Comparison of ENCODE assay signal across 8 cellular contexts in genomic region chr17:21511368-21512195, GRCh38.
DNase-seq lines count a peak whose midpoint lies in the region; ATAC-seq and TF ChIP-seq lines count a peak whose summit lies in the region.

No MANE protein-coding gene starts in this region.

- H3K27ac ChIP-seq in RWPE2 (ENCODE audit: poor library complexity, severe bottlenecking): no peak overlapping the region

- peak; percentile 75 for TF ChIP-seq CTCF in GM06990 (IDR thresholded peaks at IDR 0.05; ENCODE audit: insufficient read depth, low read length, poor library complexity, severe bottlenecking)
- peak; percentile 77 for TF ChIP-seq CTCF in RWPE2 (IDR thresholded peaks at IDR 0.05; ENCODE audit: poor library complexity, severe bottlenecking)
- peak; percentile 80 for TF ChIP-seq CTCF in natural killer cell (IDR thresholded peaks at IDR 0.05)

- peak overlapping the region; percentile 82 for H3K4me3 Mint-ChIP-seq in natural killer cell
- H3K4me3 Mint-ChIP-seq in stimulated activated effector memory CD8-positive, alpha-beta T cell treated with anti-CD3 and anti-CD28 coated beads, Interleukin-12 subunit alpha, Interleukin-12 subunit beta, amount 100 ng/mL, for 72 hours: peak overlapping the region; percentile 68

- peaks cover 11 to 17% of the 10 kb centered on the region in 2 donors for H3K4me1 Mint-ChIP-seq in natural killer cell
- H3K4me1 Mint-ChIP-seq in stimulated activated effector memory CD8-positive, alpha-beta T cell treated with anti-CD3 and anti-CD28 coated beads, Interleukin-12 subunit alpha, Interleukin-12 subunit beta, amount 100 ng/mL, for 72 hours: peaks cover 17% of the 10 kb centered on the region

- H3K9me3 ChIP-seq in RWPE2 (ENCODE audit: severe bottlenecking): no peaks in the 10 kb centered on the region

- ATAC-seq in RWPE2 (ENCODE audit: low read depth): peak; percentile 93
- ATAC-seq in natural killer cell: peak; percentile 79 to 81 (median 80)
- ATAC-seq in stimulated activated effector memory CD8-positive, alpha-beta T cell treated with anti-CD3 and anti-CD28 coated beads, Interleukin-12 subunit alpha, Interleukin-12 subunit beta, amount 100 ng/mL, for 72 hours: peak; percentile 83
- ATAC-seq in GM19324 (IDR thresholded peaks at IDR 0.05; ENCODE audit: low FRiP score, unreplicated experiment): no peak

- H3K4me1 ChIP-seq in RWPE2 (ENCODE audit: insufficient read depth, poor library complexity, severe bottlenecking): no peaks in the 10 kb centered on the region

- intact Hi-C loops in natural killer cell (cut with micrococcal nuclease): loop anchor here (1.0 to 10.0 kb wide), 6 partner anchors 54 to 392 kb away; partner anchors contain the start of gene TMEM11

- H3K36me3 ChIP-seq in GM06990 (ENCODE audit: control insufficient read depth, insufficient read depth, low read length) (no peaks in the 10 kb centered on the region), RWPE2 (ENCODE audit: low read depth) (no peaks in the 10 kb centered on the region)

- peak; percentile 59 for DNase-seq in GM06990 (ENCODE audit: extremely low read depth, insufficient read length)
- peak in 73 of 76 experiments; percentile 17 to 80 (median 65) for DNase-seq in HUDEP-2 (lab: John Stamatoyannopoulos, UW; ENCODE audit: unreplicated experiment in 76 of 76)
- peak; percentile 82 for DNase-seq in RWPE2 (ENCODE audit: low spot score)
- peak; percentile 34 for DNase-seq in activated gamma-delta T cell (lab: John Stamatoyannopoulos, UW)
- DNase-seq in fibroblast of the conjunctiva (ENCODE audit: low read depth): peak; percentile 60
- DNase-seq in natural killer cell: peak; percentile 60
- peak; percentile 42 to 72 for DNase-seq in stimulated activated effector memory CD8-positive, alpha-beta T cell treated with anti-CD3 and anti-CD28 coated beads, Interleukin-12 subunit alpha, Interleukin-12 subunit beta, amount 100 ng/mL, for 72 hours (ENCODE audit: low spot score in 2 of 2)

- H3K27me3 Mint-ChIP-seq in natural killer cell (ENCODE audit: low read depth in 2 of 2): peaks cover 31 to 52% of the 10 kb centered on the region in 2 donors

- H3K9me3 Mint-ChIP-seq in natural killer cell: no peaks in the 10 kb centered on the region
- H3K9me3 Mint-ChIP-seq in stimulated activated effector memory CD8-positive, alpha-beta T cell treated with anti-CD3 and anti-CD28 coated beads, Interleukin-12 subunit alpha, Interleukin-12 subunit beta, amount 100 ng/mL, for 72 hours: no peaks in the 10 kb centered on the region

- peak overlapping the region in 1 of 2 donors; percentile 44 for H3K27ac Mint-ChIP-seq in natural killer cell
- H3K27ac Mint-ChIP-seq in stimulated activated effector memory CD8-positive, alpha-beta T cell treated with anti-CD3 and anti-CD28 coated beads, Interleukin-12 subunit alpha, Interleukin-12 subunit beta, amount 100 ng/mL, for 72 hours: no peak overlapping the region

- H3K27me3 ChIP-seq in GM06990 (replicated peaks; ENCODE audit: control insufficient read depth, insufficient read depth, low read length) (no peaks in the 10 kb centered on the region), RWPE2 (ENCODE audit: insufficient read depth, poor library complexity, severe bottlenecking) (no peaks in the 10 kb centered on the region)

- no peaks in the 10 kb centered on the region for H3K36me3 Mint-ChIP-seq in natural killer cell
- peaks cover 6% of the 10 kb centered on the region for H3K36me3 Mint-ChIP-seq in stimulated activated effector memory CD8-positive, alpha-beta T cell treated with anti-CD3 and anti-CD28 coated beads, Interleukin-12 subunit alpha, Interleukin-12 subunit beta, amount 100 ng/mL, for 72 hours

- peak overlapping the region; percentile 18 for H3K4me3 ChIP-seq in GM06990 (replicated peaks; ENCODE audit: low read depth, low read length)
- peak overlapping the region; percentile 23 for H3K4me3 ChIP-seq in RWPE2 (ENCODE audit: severe bottlenecking)
